ENCODE assay signal across 8 cellular contexts in genomic region chr1:201511925-201512539, GRCh38. TPM values are rescaled to one million over a fixed set of nuclear protein-coding genes. Genes with fewer than 3 reads are reported as not detected.
DNase-seq lines count a peak whose midpoint lies in the region; ATAC-seq and TF ChIP-seq lines count a peak whose summit lies in the region.

No MANE protein-coding gene starts in this region.

- H3K4me1 Mint-ChIP-seq in osteocyte (ENCODE audit: unreplicated experiment), result peaks cover 22% of the 10 kb centered on the region

- no peaks in the 10 kb centered on the region for H4K20me1 ChIP-seq in fibroblast of lung (ENCODE audit: control insufficient read depth, extremely low read depth, insufficient read depth, low read length)

- H3K9ac ChIP-seq in NT2/D1 (ENCODE audit: insufficient read length, low read depth) (peak overlapping the region; percentile 21), fibroblast of lung (ENCODE audit: insufficient read depth, low read length) (peak overlapping the region; percentile 20)

- peak overlapping the region; percentile 75 for H3K27ac Mint-ChIP-seq in osteocyte (ENCODE audit: unreplicated experiment)

- H3K9me3 ChIP-seq in NT2/D1 (ENCODE audit: insufficient read depth, low read length) (no peaks in the 10 kb centered on the region), fibroblast of lung (ENCODE audit: control insufficient read depth, insufficient read depth, low read depth, low read length) (no peaks in the 10 kb centered on the region)

- CTCF ChIA-PET in HEK293T (lab: Yijun Ruan, JAX), result interaction anchor here (0.6 to 5.8 kb wide), 24 partner anchors 9 to 880 kb away, joined by 3 to 135 read pairs (median 5); partner anchors contain the start of gene NAV1

- H3K27me3 Mint-ChIP-seq in osteocyte (ENCODE audit: unreplicated experiment), result no peaks in the 10 kb centered on the region

- H3K9me3 Mint-ChIP-seq in osteocyte (ENCODE audit: unreplicated experiment), result no peaks in the 10 kb centered on the region

- H3K4me1 ChIP-seq in NT2/D1 (ENCODE audit: insufficient read depth, insufficient read length) (peaks cover 3% of the 10 kb centered on the region), fibroblast of lung (ENCODE audit: control insufficient read depth, extremely low read depth, insufficient read depth, low read length) (peaks cover 26% of the 10 kb centered on the region)

- H3K79me2 ChIP-seq in fibroblast of lung (ENCODE audit: control insufficient read depth, insufficient read depth, low read length), result peaks cover 2% of the 10 kb centered on the region

- H3K4me3 Mint-ChIP-seq in osteocyte (ENCODE audit: unreplicated experiment), result no peak overlapping the region

- peak overlapping the region; percentile 73 for H2AFZ ChIP-seq in fibroblast of lung (ENCODE audit: low read length)

- H3K27me3 ChIP-seq in NT2/D1 (ENCODE audit: insufficient read depth, insufficient read length) (peaks cover 4% of the 10 kb centered on the region), fibroblast of lung (ENCODE audit: control insufficient read depth, insufficient read depth, low read length) (no peaks in the 10 kb centered on the region)

- no peak overlapping the region for H3K4me3 ChIP-seq in NT2/D1 (ENCODE audit: insufficient read length, low read depth)
- peak overlapping the region in 1 of 4 experiments; percentile 14 for H3K4me3 ChIP-seq in fibroblast of lung (replicated peaks in 1 of 4; ENCODE audit: control extremely low read depth in 1 of 4, insufficient read depth in 1 of 4, low read depth in 3 of 4, low read length in 4 of 4)

- H3K27ac ChIP-seq in fibroblast of lung (ENCODE audit: insufficient read depth, low read length), result peak overlapping the region; percentile 43

- H3K4me2 ChIP-seq in fibroblast of lung (ENCODE audit: extremely low read depth, insufficient read depth, low read length), result peak overlapping the region; percentile 57

- H3K36me3 Mint-ChIP-seq in osteocyte (ENCODE audit: unreplicated experiment), result no peaks in the 10 kb centered on the region

- DNase-seq in GM20000 (ENCODE audit: low spot score) (peak; percentile 66), NT2/D1 (ENCODE audit: low read depth, low spot score) (no peak), fibroblast of lung (ENCODE audit: low read depth in 2 of 2) (no peak), osteocyte (ENCODE audit: extremely low spot score, unreplicated experiment) (no peak), HEK293T (ENCODE audit: extremely low spot score) (no peak)
- no peak for DNase-seq in activated CD8-positive, alpha-beta memory T cell treated with anti-CD3 and anti-CD28 coated beads for 24 hours
- no peak for DNase-seq in effector CD4-positive, alpha-beta T cell

- TF ChIP-seq CTCF in GM20000 (IDR thresholded peaks at IDR 0.05; ENCODE audit: extremely low read depth, missing control alignments), result no peak
- no peak for TF ChIP-seq CTCF in fibroblast of lung (conservative IDR thresholded peaks at IDR 0.05 in 1 of 2, IDR thresholded peaks at IDR 0.05 in 1 of 2; ENCODE audit: low read depth in 1 of 2, low read length in 2 of 2)
- TF ChIP-seq CTCF in osteocyte (IDR thresholded peaks at IDR 0.05), result no peak

- no peaks in the 10 kb centered on the region for H3K36me3 ChIP-seq in NT2/D1 (ENCODE audit: insufficient read depth, insufficient read length, low read length)
- H3K36me3 ChIP-seq in fibroblast of lung (ENCODE audit: control insufficient read depth, insufficient read depth, low read length), result no peaks in the 10 kb centered on the region

- ATAC-seq in HG03354 (IDR thresholded peaks at IDR 0.05; ENCODE audit: poor library complexity, severe bottlenecking, unreplicated experiment), result no peak

- POLR2A ChIA-PET in HEK293T (lab: Yijun Ruan, JAX), result interaction anchor here (0.7 to 2.7 kb wide), 4 partner anchors 8 to 64 kb away, joined by 3 to 11 read pairs (median 7); no protein-coding TSS in a partner anchor

TF ChIP-seq in HEK293T, 16 proteins besides CTCF, POLR2A, EP300 and RAD21:
- no peak for TF ChIP-seq SP1 (IDR thresholded peaks at IDR 0.05)
- no peak for TF ChIP-seq ELF4 (IDR thresholded peaks at IDR 0.05)
- no peak; the same call in 1 of the 2 replicates for TF ChIP-seq ZNF384 (IDR thresholded peaks at IDR 0.05)
- no peak for TF ChIP-seq TARDBP (IDR thresholded peaks at IDR 0.05)
- TF ChIP-seq ARNT (IDR thresholded peaks at IDR 0.05), result no peak
- TF ChIP-seq CTBP1 (IDR thresholded peaks at IDR 0.05; ENCODE audit: borderline replicate concordance), result no peak
- no peak for TF ChIP-seq PKNOX1 (IDR thresholded peaks at IDR 0.05)
- TF ChIP-seq NFRKB (IDR thresholded peaks at IDR 0.05), result no peak
- no peak for TF ChIP-seq LEF1 (IDR thresholded peaks at IDR 0.05; ENCODE audit: borderline replicate concordance)
- no peak for TF ChIP-seq SUZ12 (IDR thresholded peaks at IDR 0.05)
- no peak for TF ChIP-seq BHLHE40 (IDR thresholded peaks at IDR 0.05; ENCODE audit: borderline replicate concordance)
- no peak for TF ChIP-seq HDGF (IDR thresholded peaks at IDR 0.05; ENCODE audit: borderline replicate concordance)
- TF ChIP-seq FOXK2 (IDR thresholded peaks at IDR 0.05), result no peak
TF ChIP-seq in HEK293T: peak in this region for 0.

RNA-seq across cellular contexts. Expression of gene CSRP1, which starts 5.1 kb away (rescaled TPM):
- total RNA-seq in fibroblast of lung (158 and 195 TPM in 2 replicates), osteocyte (0.56 and 1.6 TPM in 2 replicates)
- 438 and 1,081 TPM in 2 replicates for polyA plus RNA-seq in fibroblast of lung
- 450 and 1,109 TPM in 2 replicates for polyA plus RNA-seq in fibroblast of lung (2012)
- 886 and 2,174 TPM in 2 replicates for polyA minus RNA-seq in fibroblast of lung (ENCODE audit: low replicate concordance)

RNA-seq across cellular contexts. Expression of gene NAV1, which starts 26.9 kb away (rescaled TPM):
- total RNA-seq in fibroblast of lung (7.2 and 19.8 TPM in 2 replicates), osteocyte (286 and 288 TPM in 2 replicates)
- 64.0 and 66.5 TPM in 2 replicates for polyA plus RNA-seq in fibroblast of lung
- 65.3 and 96.6 TPM in 2 replicates for polyA plus RNA-seq in fibroblast of lung (2012)
- polyA minus RNA-seq in fibroblast of lung (ENCODE audit: low replicate concordance), result 355 and 377 TPM in 2 replicates

RNA-seq across cellular contexts. Expression of gene PHLDA3, which starts 43.0 kb away (rescaled TPM):
- 138 and 141 TPM in 2 replicates for total RNA-seq in fibroblast of lung
- 25.9 and 26.5 TPM in 2 replicates for polyA plus RNA-seq in fibroblast of lung
- polyA plus RNA-seq in fibroblast of lung (2012), result 57.8 and 74.3 TPM in 2 replicates
- 18.9 and 32.3 TPM in 2 replicates for polyA minus RNA-seq in fibroblast of lung (ENCODE audit: low replicate concordance)
- 50.6 and 55.5 TPM in 2 replicates for total RNA-seq in osteocyte

Comparison
In these comparisons a context has a peak if more than half of its experiments do, and no peak if none do; other contexts are left out.
1. RNA of gene CSRP1, which starts 5.1 kb away (total RNA-seq): 158 to 195 TPM in fibroblast of lung; 0.56 to 1.6 TPM in osteocyte; every median in the first group is over 10 times any median in the second.
2. RNA of gene NAV1, which starts 26.9 kb away (total RNA-seq): 286 to 288 TPM in osteocyte; 7.2 to 19.8 TPM in fibroblast of lung; every median in the first group is over 10 times any median in the second.